15 cellular contexts compared by ENCODE assay signal in genomic region chr2:158921599-158922408, GRCh38. TPM values are rescaled to one million over a fixed set of nuclear protein-coding genes. Genes with fewer than 3 reads are reported as not detected.
DNase-seq lines count a peak whose midpoint lies in the region; ATAC-seq and TF ChIP-seq lines count a peak whose summit lies in the region.
"Had no signal": no experiment of that assay in that cellular context is flagged by ENCODE, and none has a peak within 500 bp of the region (broad histone marks: within the 10 kb centered on the region; RNA-seq: fewer than 3 reads in every experiment).

No MANE protein-coding gene starts in this region.

- no peak overlapping the region for H3K4me3 Mint-ChIP-seq in Calu3 (ENCODE audit: low read depth, unreplicated experiment)
- H3K4me3 Mint-ChIP-seq: CD14-positive monocyte had no signal

- TF ChIP-seq CTCF in Calu3 (IDR thresholded peaks at IDR 0.05; ENCODE audit: unreplicated experiment) = no peak
- peak; percentile 12 for TF ChIP-seq CTCF in osteoblast (IDR thresholded peaks at IDR 0.05; ENCODE audit: extremely low read depth, low read depth, low read length)

- no peaks in the 10 kb centered on the region for H3K36me3 Mint-ChIP-seq in Calu3 (ENCODE audit: insufficient read depth, unreplicated experiment)
- H3K36me3 Mint-ChIP-seq: CD14-positive monocyte had no signal

- H3K4me3 ChIP-seq in MG63 = no peak overlapping the region
- no peak overlapping the region for H3K4me3 ChIP-seq in osteoblast (ENCODE audit: insufficient read depth, low read length)
- H3K4me3 ChIP-seq: HAP-1 had no signal

- peak overlapping the region; percentile 45 for H3K27ac Mint-ChIP-seq in Calu3 (ENCODE audit: unreplicated experiment)
- H3K27ac Mint-ChIP-seq: CD14-positive monocyte had no signal

- H3K27me3 ChIP-seq in MG63 (no peaks in the 10 kb centered on the region), osteoblast (ENCODE audit: insufficient read depth, low read length) (no peaks in the 10 kb centered on the region)

- peaks cover 45% of the 10 kb centered on the region for H3K4me1 Mint-ChIP-seq in Calu3 (ENCODE audit: low read depth, unreplicated experiment)
- H3K4me1 Mint-ChIP-seq: CD14-positive monocyte had no signal

- no peaks in the 10 kb centered on the region for H4K20me1 ChIP-seq in osteoblast (ENCODE audit: insufficient read depth, low read length)

- intact Hi-C loops in Calu3 (cut with micrococcal nuclease; ENCODE audit: unreplicated experiment) = no loop called here

- BruUV-seq in Calu3 (replicated peaks; lab: Mats Ljungman, UMichigan) = no TSS peak

- H3K27me3 Mint-ChIP-seq in Calu3 (ENCODE audit: unreplicated experiment) = no peaks in the 10 kb centered on the region

- H3K9me3 ChIP-seq in MG63 (peaks cover 3% of the 10 kb centered on the region), osteoblast (ENCODE audit: low read depth, low read length) (no peaks in the 10 kb centered on the region)
- H3K9me3 ChIP-seq: HAP-1 had no signal

- ATAC-seq in HG03432 (IDR thresholded peaks at IDR 0.05; ENCODE audit: unreplicated experiment) = no peak
- ATAC-seq in GM19351 (IDR thresholded peaks at IDR 0.05; ENCODE audit: unreplicated experiment) = no peak

- DNase-seq in Calu3 = no peak
- peak; percentile 58 for DNase-seq in MG63
- peak; percentile 71 for DNase-seq in islet precursor cell
- peak; percentile 3 for DNase-seq in osteoblast (ENCODE audit: insufficient read length, low spot score, missing footprints)
- no peak for DNase-seq in NCI-H1417 (lab: John Stamatoyannopoulos, UW)
- DNase-seq in DMS 273 (lab: John Stamatoyannopoulos, UW; ENCODE audit: unreplicated experiment) = no peak
- DNase-seq: KBM-7, NCI-H1092, NCI-H1694, NCI-H2107 had no signal

- H3K9me3 Mint-ChIP-seq in Calu3 (ENCODE audit: low read depth, unreplicated experiment) = no peaks in the 10 kb centered on the region

- H2AFZ ChIP-seq in osteoblast (ENCODE audit: low read length) = no peak overlapping the region

- H3K36me3 ChIP-seq in MG63 (no peaks in the 10 kb centered on the region), osteoblast (ENCODE audit: insufficient read depth, low read length) (no peaks in the 10 kb centered on the region)
- H3K36me3 ChIP-seq: HAP-1 had no signal

- no peaks in the 10 kb centered on the region for H3K79me2 ChIP-seq in osteoblast (ENCODE audit: insufficient read depth, low read length)

- H3K4me2 ChIP-seq in osteoblast (ENCODE audit: insufficient read depth, low read length) = no peak overlapping the region

- H3K27ac ChIP-seq in osteoblast (ENCODE audit: low read depth, low read length) = no peak overlapping the region
- H3K27ac ChIP-seq: RWPE1 had no signal

- CTCF ChIA-PET in Calu3 (lab: Charles Lee) = interaction anchor here (0.6 kb wide), 1 partner anchor 158 kb away, joined by 4 read pairs; no protein-coding TSS in a partner anchor

- peaks cover 19% of the 10 kb centered on the region for H3K4me1 ChIP-seq in osteoblast (ENCODE audit: insufficient read depth, low read length)

RNA-seq across cellular contexts. Expression of gene TANC1, which starts 46.6 kb away (rescaled TPM):
- total RNA-seq in Calu3 (2022) = 41.2 and 43.3 TPM in 2 replicates
- 8.8 and 13.3 TPM in 2 replicates for total RNA-seq in MG63 (2014; rRNA removed; shearing (Covaris generic); ENCODE audit: low replicate concordance)
- 33.9 and 34.7 TPM in 2 replicates for total RNA-seq in osteoblast

Comparison
In these comparisons a context has a peak if more than half of its experiments do, and no peak if none do; other contexts are left out.
1. DNase-seq: peak in MG63 (single experiment), islet precursor cell (single experiment) and osteoblast (single experiment); none in Calu3 (single experiment), NCI-H1417 (0 of 3) and DMS 273 (single experiment).